In genomic region chr9:94449486-94449885, GRCh38 we compare ENCODE assay signal across 24 cellular contexts.
"Had no signal": no experiment of that assay in that cellular context is flagged by ENCODE, and none has a peak within 500 bp of the region (broad histone marks: within the 10 kb centered on the region; RNA-seq: fewer than 3 reads in every experiment).

No MANE protein-coding gene starts in this region.

- H3K9me3 ChIP-seq: body of pancreas, esophagus squamous epithelium, gastrocnemius medialis, thyroid gland, upper lobe of right lung had no signal

- H3K4me3 ChIP-seq: body of pancreas, cardiac muscle cell, esophagus squamous epithelium, gastrocnemius medialis, thyroid gland, upper lobe of right lung had no signal

- H3K9ac ChIP-seq: parathyroid adenoma had no signal

- H3K27me3 ChIP-seq: body of pancreas, cardiac muscle cell, esophagus squamous epithelium, gastrocnemius medialis, thyroid gland, upper lobe of right lung had no signal

- ATAC-seq: activated naive CD8-positive, alpha-beta T cell treated with anti-CD3 and anti-CD28 coated beads, Interleukin-2, amount 50 U/mL, for 24 hours; activated T-cell treated with anti-CD3 and anti-CD28 coated beads, Interleukin-2, amount 50 U/mL, for 4 hours; body of pancreas; gastrocnemius medialis; left cardiac atrium; right cardiac atrium; upper lobe of right lung had no signal

- H2AFZ ChIP-seq: parathyroid adenoma had no signal

- H3K4me1 ChIP-seq: upper lobe of right lung had no signal

- DNase-seq: activated CD4-positive, alpha-beta T cell treated with anti-CD3 and anti-CD28 coated beads for 1 hour; activated CD8-positive, alpha-beta memory T cell treated with anti-CD3 and anti-CD28 coated beads, Interleukin-2, amount 50 U/mL, for 4 hours; activated naive CD4-positive, alpha-beta T cell treated with anti-CD3 and anti-CD28 coated beads, Interleukin-2, amount 50 U/mL, for 16 hours; activated naive CD8-positive, alpha-beta T cell treated with anti-CD3 and anti-CD28 coated beads, Interleukin-2, amount 50 U/mL, for 24 hours; activated T-cell treated with anti-CD3 and anti-CD28 coated beads, Interleukin-2, amount 50 U/mL, for 4 hours; anterior cingulate cortex; body of pancreas; cortex of kidney; endodermal cell; esophagus squamous epithelium; gastrocnemius medialis; head of caudate nucleus; islet precursor cell; left cardiac atrium; mesenchymal stem cell; nucleus accumbens; right cardiac atrium; stimulated activated CD4-positive, alpha-beta T cell treated with anti-CD3 and anti-CD28 coated beads, Interleukin-12 subunit alpha, Interleukin-12 subunit beta, amount 100 ng/mL, for 4 hours; substantia nigra; T-helper 9 cell; thyroid gland; upper lobe of right lung had no signal

- H3K27ac ChIP-seq: body of pancreas, cardiac muscle cell, esophagus squamous epithelium, gastrocnemius medialis, parathyroid adenoma, thyroid gland, upper lobe of right lung had no signal
